ENCODE assay signal across 8 cellular contexts in the genomic region with DNA sequence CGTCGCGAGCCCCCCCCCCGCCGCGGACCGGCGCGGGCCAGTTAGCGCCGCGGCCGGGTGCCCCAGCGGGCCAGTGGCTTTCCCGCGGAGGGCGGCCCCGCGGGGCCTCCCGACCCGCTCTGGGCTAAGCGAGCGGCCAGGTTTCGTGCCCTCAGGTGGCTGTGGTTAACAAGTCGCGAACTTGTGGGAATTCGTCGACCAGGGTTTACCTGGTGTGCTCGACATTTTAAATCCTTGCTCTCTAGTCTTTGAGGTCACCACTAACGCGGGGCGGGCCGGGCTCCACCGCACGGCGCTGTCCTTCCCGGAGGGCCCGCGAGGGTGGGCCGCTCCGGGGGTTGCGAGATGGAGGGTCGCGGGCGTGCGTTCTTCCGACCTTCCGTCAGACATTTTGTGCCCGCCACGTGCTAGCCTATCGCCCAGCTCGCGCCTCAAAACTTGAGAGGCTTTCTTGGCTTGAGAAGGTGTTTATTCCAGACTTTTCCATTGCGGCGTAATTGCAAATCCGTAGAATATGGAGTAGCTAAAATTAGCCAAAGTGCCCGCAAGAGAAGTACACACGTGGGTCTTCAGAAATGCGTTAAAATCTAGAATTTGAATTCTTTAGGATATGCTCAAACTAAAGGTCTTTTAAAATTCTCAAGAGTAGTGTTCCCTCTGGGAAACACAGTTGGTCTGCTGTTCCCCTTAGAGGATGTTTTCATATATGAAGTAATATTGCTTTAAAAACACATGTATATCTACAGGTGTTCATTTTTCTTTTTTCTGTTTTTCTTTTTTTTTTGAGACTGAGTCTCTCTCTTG. TPM values are rescaled to one million over a fixed set of nuclear protein-coding genes. Genes with fewer than 3 reads are reported as not detected.
A peak's percentile ranks its signal among the peaks of the same experiment; 100 is the strongest.
DNase-seq lines count a peak whose midpoint lies in the region; ATAC-seq, FAIRE-seq and TF ChIP-seq lines count a peak whose summit lies in the region.

No MANE protein-coding gene starts in this region.

- CTCF ChIA-PET in Calu3 (lab: Charles Lee) (no interaction called here), PC-3 (lab: Charles Lee) (interaction anchor here (0.5 kb wide), 2 partner anchors 15 to 71 kb away, joined by 3 to 6 read pairs; partner anchors contain the start of gene NANS)

- TF ChIP-seq POLR2A in H54 (IDR thresholded peaks at IDR 0.05; ENCODE audit: low read depth, low read length) = no peak

- peak overlapping the region; percentile 93 for H3K4me2 ChIP-seq in PC-3 (ENCODE audit: low read length)

- ATAC-seq in PC-3 = peak; percentile 1; the same call in 1 of the 2 replicates
- no peak for ATAC-seq in HG03196 (IDR thresholded peaks at IDR 0.05; ENCODE audit: unreplicated experiment)

- no peaks in the 10 kb centered on the region for H3K27me3 Mint-ChIP-seq in Calu3 (ENCODE audit: unreplicated experiment)

- H2AFZ ChIP-seq in PC-3 (ENCODE audit: low read length) = peak overlapping the region; percentile 67; the same call in 1 of the 2 replicates

- H3K4me1 Mint-ChIP-seq in Calu3 (ENCODE audit: low read depth, unreplicated experiment) = peaks cover 25% of the 10 kb centered on the region

- no peaks in the 10 kb centered on the region for H3K9me3 Mint-ChIP-seq in Calu3 (ENCODE audit: low read depth, unreplicated experiment)

- H3K36me3 Mint-ChIP-seq in Calu3 (ENCODE audit: insufficient read depth, unreplicated experiment) = peaks cover 39% of the 10 kb centered on the region

- H3K36me3 ChIP-seq in PC-3 (ENCODE audit: low read depth, low read length) (no peaks in the 10 kb centered on the region), kidney epithelial cell (ENCODE audit: control insufficient read depth, insufficient read depth, low read length) (no peaks in the 10 kb centered on the region)

- no peak for FAIRE-seq in H54 (lab: Jason Lieb, UNC)

- POLR2A ChIA-PET in PC-3 (lab: Charles Lee; ENCODE audit: unreplicated experiment) = no interaction called here

- no peaks in the 10 kb centered on the region for H3K27me3 ChIP-seq in PC-3 (ENCODE audit: low read length)
- H3K27me3 ChIP-seq in kidney epithelial cell (ENCODE audit: control insufficient read depth, insufficient read depth, low read length) = no peaks in the 10 kb centered on the region

- DNase-seq in Calu3 (peak; percentile 11), H54 (ENCODE audit: insufficient read length, low spot score) (peak; percentile 43), PC-3 (peak; percentile 25), astrocyte of the cerebellum (ENCODE audit: low read depth) (no peak), kidney epithelial cell (ENCODE audit: low read depth) (no peak), NCI-H69 (lab: John Stamatoyannopoulos, UW) (no peak)
- peak in 2 of 3 experiments; percentile 17 to 31 for DNase-seq in stimulated activated CD4-positive, alpha-beta T cell treated with anti-CD3 and anti-CD28 coated beads, TNF-alpha, amount 100 ng/mL, for 4 hours (ENCODE audit: low read depth in 3 of 3)

- peak overlapping the region; percentile 72 for H3K4me3 Mint-ChIP-seq in Calu3 (ENCODE audit: low read depth, unreplicated experiment)

- peak overlapping the region; percentile 4 for H3K27ac Mint-ChIP-seq in Calu3 (ENCODE audit: unreplicated experiment)

- peaks cover 73% of the 10 kb centered on the region for H3K79me2 ChIP-seq in PC-3 (ENCODE audit: low read length)

- intact Hi-C loops in Calu3 (cut with micrococcal nuclease; ENCODE audit: unreplicated experiment) (no loop called here), PC-3 (cut with micrococcal nuclease) (no loop called here)

- in situ Hi-C loops in astrocyte of the cerebellum (cut with HindIII; ENCODE audit: low sequenced_read_pairs) = no loop called here

- H4K20me1 ChIP-seq in PC-3 (ENCODE audit: low read length) = peaks cover 30% of the 10 kb centered on the region

- no peaks in the 10 kb centered on the region for H3K9me2 ChIP-seq in PC-3 (replicated peaks; ENCODE audit: low read length)

- no peaks in the 10 kb centered on the region for H3F3A ChIP-seq in PC-3 (ENCODE audit: low read length, unreplicated experiment)

- TF ChIP-seq CTCF in Calu3 (IDR thresholded peaks at IDR 0.05; ENCODE audit: unreplicated experiment) = no peak
- TF ChIP-seq CTCF in PC-3 (conservative IDR thresholded peaks at IDR 0.05; ENCODE audit: low read depth, low read length) = no peak
- no peak for TF ChIP-seq CTCF in astrocyte of the cerebellum (IDR thresholded peaks at IDR 0.05; ENCODE audit: low read depth, low read length, missing control alignments)
- no peak for TF ChIP-seq CTCF in kidney epithelial cell (IDR thresholded peaks at IDR 0.05; ENCODE audit: insufficient read depth, low read length, poor library complexity, severe bottlenecking)

- H3K4me1 ChIP-seq in PC-3 (ENCODE audit: insufficient read depth, low read length) = peaks cover 35% of the 10 kb centered on the region

- peak overlapping the region; percentile 81 for H3K27ac ChIP-seq in PC-3 (ENCODE audit: low read length)

- H3K9ac ChIP-seq in PC-3 (ENCODE audit: low read length) = peak overlapping the region; percentile 99

- no peaks in the 10 kb centered on the region for H3K9me3 ChIP-seq in PC-3 (ENCODE audit: low read length)

- H3K4me3 ChIP-seq in PC-3 (ENCODE audit: low read length) = peak overlapping the region; percentile 92
- H3K4me3 ChIP-seq in astrocyte of the cerebellum (ENCODE audit: low read depth, low read length) = peak overlapping the region; percentile 91
- H3K4me3 ChIP-seq in kidney epithelial cell (ENCODE audit: low read depth, low read length) = peak overlapping the region; percentile 73

- no TSS peak for BruUV-seq in Calu3 (replicated peaks; lab: Mats Ljungman, UMichigan)
- no TSS peak for BruUV-seq in PC-3 (replicated peaks; lab: Mats Ljungman, UMichigan)

RNA-seq across cellular contexts. Expression of gene ANP32B, which starts 2.1 kb away (rescaled TPM):
- total RNA-seq in Calu3 (2022) (118 and 135 TPM in 2 replicates), PC-3 (2014; rRNA removed) (14.8 and 32.6 TPM in 2 replicates), kidney epithelial cell (21.8 and 24.1 TPM in 2 replicates)

RNA-seq across cellular contexts. Expression of gene HEMGN, which starts 47.3 kb away (rescaled TPM):
- total RNA-seq in Calu3 (2022) = not detected in 2 replicates
- not detected in 2 replicates for total RNA-seq in PC-3 (2014; rRNA removed)
- total RNA-seq in kidney epithelial cell = not detected in 2 replicates

Comparison
In these comparisons a context has a peak if more than half of its experiments do, and no peak if none do; other contexts are left out.
1. DNase-seq: peak in Calu3 (single experiment), H54 (single experiment), PC-3 (single experiment) and stimulated activated CD4-positive, alpha-beta T cell treated with anti-CD3 and anti-CD28 coated beads, TNF-alpha, amount 100 ng/mL, for 4 hours (2 of 3); none in astrocyte of the cerebellum (single experiment), kidney epithelial cell (single experiment) and NCI-H69 (single experiment).
2. Peak in every context shown above with its lines, with median percentiles within 50 percentile points of each other: H3K4me3 ChIP-seq.